31 cellular contexts compared by ENCODE assay signal in genomic region chr7:11449316-11449715, GRCh38.
"Had no signal": no experiment of that assay in that cellular context is flagged by ENCODE, and none has a peak within 500 bp of the region (broad histone marks: within the 10 kb centered on the region; RNA-seq: fewer than 3 reads in every experiment).

No MANE protein-coding gene starts in this region.

- DNase-seq: activated CD4-positive, alpha-beta memory T cell treated with anti-CD3 and anti-CD28 coated beads, Interleukin-2, amount 10 ng/mL, durations not matched to agents 7 days and 5 days; activated CD4-positive, alpha-beta T cell treated with anti-CD3 and anti-CD28 coated beads for 1 hour; activated CD4-positive, alpha-beta T cell treated with anti-CD3 and anti-CD28 coated beads for 36 hours; activated CD4-positive, alpha-beta T cell treated with anti-CD3 and anti-CD28 coated beads for 48 hours; activated CD4-positive, alpha-beta T cell treated with anti-CD3 and anti-CD28 coated beads, Interleukin-2, amount 10 ng/mL, durations not matched to agents 7 days and 5 days; activated CD4-positive, alpha-beta T cell treated with anti-CD3 and anti-CD28 coated beads, Interleukin-2, amount 50 U/mL, for 48 hours; activated CD4-positive, CD25-positive, alpha-beta regulatory T cell; activated CD8-positive, alpha-beta memory T cell treated with anti-CD3 and anti-CD28 coated beads for 24 hours; activated CD8-positive, alpha-beta memory T cell treated with anti-CD3 and anti-CD28 coated beads, Interleukin-2, amount 10 ng/mL, durations not matched to agents 7 days and 5 days; activated CD8-positive, alpha-beta memory T cell treated with anti-CD3 and anti-CD28 coated beads, Interleukin-2, amount 50 U/mL, for 48 hours; activated CD8-positive, alpha-beta T cell treated with anti-CD3 and anti-CD28 coated beads, Interleukin-2, amount 10 ng/mL, durations not matched to agents 7 days and 5 days; activated effector memory CD4-positive, alpha-beta T cell treated with Interleukin-2 at 50 U/mL for 16 hours; activated gamma-delta T cell; activated naive CD4-positive, alpha-beta T cell treated with anti-CD3 and anti-CD28 coated beads, Interleukin-2, amount 10 ng/mL, durations not matched to agents 7 days and 5 days; activated naive CD4-positive, alpha-beta T cell treated with Interleukin-2 at 50 U/mL for 16 hours; activated naive CD8-positive, alpha-beta T cell treated with anti-CD3 and anti-CD28 coated beads, Interleukin-2, amount 10 ng/mL, durations not matched to agents 7 days and 5 days; activated naive CD8-positive, alpha-beta T cell treated with anti-CD3 and anti-CD28 coated beads, Interleukin-2, amount 50 U/mL, for 24 hours; activated T-cell treated with anti-CD3 and anti-CD28 coated beads, Interleukin-2, amount 50 U/mL, for 24 hours; activated T-cell treated with anti-CD3 and anti-CD28 coated beads, Interleukin-2, amount 50 U/mL, for 48 hours; amygdala; anterior cingulate cortex; caudate nucleus; cerebellar nuclear complex; T-helper 1 cell; T-helper 2 cell; T-helper 9 cell; WERI-Rb-1 had no signal

- H3K36me3 ChIP-seq: ascending aorta, cardiac muscle cell, WERI-Rb-1 had no signal

- H3K27me3 ChIP-seq: ascending aorta, cardiac muscle cell had no signal

- FAIRE-seq: bronchial epithelial cell, TTC549 had no signal

- H3K4me3 ChIP-seq: ascending aorta, cardiac muscle cell had no signal

- H3K4me1 ChIP-seq: ascending aorta had no signal

- H3K27ac ChIP-seq: ascending aorta, cardiac muscle cell, WERI-Rb-1 had no signal

- H3K9me3 ChIP-seq: ascending aorta had no signal
